In genomic region chr2:102753563-102754159, GRCh38 we compare ENCODE assay signal across 8 cellular contexts. TPM values are rescaled to one million over a fixed set of nuclear protein-coding genes. Genes with fewer than 3 reads are reported as not detected.
DNase-seq lines count a peak whose midpoint lies in the region; ATAC-seq and TF ChIP-seq lines count a peak whose summit lies in the region.

No MANE protein-coding gene starts in this region.

- no peak overlapping the region for H2BK120ac ChIP-seq in IMR-90 (ENCODE audit: low read depth, low read length)

- no peaks in the 10 kb centered on the region for H3K9me3 Mint-ChIP-seq in chondrocyte (ENCODE audit: low read depth)
- H3K9me3 Mint-ChIP-seq in activated T-helper 2 cell treated with anti-CD3 and anti-CD28 coated beads, Interferon-gamma antibody, Interleukin-2, Interleukin-4, amounts not matched to agents 10 μg/mL and 5 μg/mL and 100 μg/mL, durations not matched to agents 14 hours and 24 hours and 36 hours: no peaks in the 10 kb centered on the region

- no CpG with 5 or more reads among the region's 7 CpGs for WGBS in IMR-90 (ENCODE audit: extremely low coverage in 2 of 2, insufficient read length in 1 of 2), 2 experiments

- H3F3A ChIP-seq in PC-9 (ENCODE audit: insufficient read depth, low read depth): no peaks in the 10 kb centered on the region

- no peak overlapping the region for H3K14ac ChIP-seq in IMR-90 (replicated peaks; ENCODE audit: low read depth, low read length)

- no peak for TF ChIP-seq POLR2A in IMR-90 (IDR thresholded peaks at IDR 0.05; ENCODE audit: low read depth, low read length)

- H4K91ac ChIP-seq in IMR-90 (ENCODE audit: insufficient read depth, low read depth, low read length): no peak overlapping the region

- H3K56ac ChIP-seq in IMR-90 (ENCODE audit: extremely low read depth, insufficient read depth, low read length): no peak overlapping the region

- no peaks in the 10 kb centered on the region for H3K79me2 ChIP-seq in PC-9 (ENCODE audit: low read depth)

- H3K27me3 ChIP-seq in IMR-90 (ENCODE audit: control insufficient read depth, insufficient read depth, low read length) (no peaks in the 10 kb centered on the region; the same call in 1 of the 2 replicates), PC-9 (ENCODE audit: insufficient read depth, low read depth) (no peaks in the 10 kb centered on the region), lower lobe of right lung (ENCODE audit: low read depth) (no peaks in the 10 kb centered on the region)

- H3K4me2 ChIP-seq in IMR-90 (ENCODE audit: low read depth, low read length): no peak overlapping the region
- H3K4me2 ChIP-seq in PC-9: no peak overlapping the region

- H3K27me3 Mint-ChIP-seq in chondrocyte (ENCODE audit: low read depth): no peaks in the 10 kb centered on the region
- peaks cover 4% of the 10 kb centered on the region for H3K27me3 Mint-ChIP-seq in activated T-helper 2 cell treated with anti-CD3 and anti-CD28 coated beads, Interferon-gamma antibody, Interleukin-2, Interleukin-4, amounts not matched to agents 10 μg/mL and 5 μg/mL and 100 μg/mL, durations not matched to agents 14 hours and 24 hours and 36 hours (ENCODE audit: low read depth)

- H3K9ac ChIP-seq in IMR-90 (ENCODE audit: low read depth, low read length): no peak overlapping the region

- no peak overlapping the region for H3K4ac ChIP-seq in IMR-90 (ENCODE audit: low read depth, low read length)

- peak; percentile 27; the same call in 1 of the 2 replicates for TF ChIP-seq RAD21 in IMR-90 (IDR thresholded peaks at IDR 0.05; ENCODE audit: low read length)

- no peaks in the 10 kb centered on the region for H3K36me3 ChIP-seq in IMR-90 (ENCODE audit: control insufficient read depth, insufficient read depth, low read length)
- no peaks in the 10 kb centered on the region for H3K36me3 ChIP-seq in PC-9 (ENCODE audit: low read depth)
- no peaks in the 10 kb centered on the region for H3K36me3 ChIP-seq in lower lobe of right lung

- H4K8ac ChIP-seq in IMR-90 (ENCODE audit: low read depth in 2 of 2, low read length in 2 of 2): no peak overlapping the region

- no peaks in the 10 kb centered on the region for H3K79me1 ChIP-seq in IMR-90 (ENCODE audit: low read depth in 1 of 2, low read length in 2 of 2)

- no peak overlapping the region for H3K4me3 ChIP-seq in AG09309 (ENCODE audit: control insufficient read depth, low read depth, low read length)
- no peak overlapping the region for H3K4me3 ChIP-seq in IMR-90 (ENCODE audit: insufficient read depth, low read depth, low read length)
- no peak overlapping the region for H3K4me3 ChIP-seq in PC-9
- H3K4me3 ChIP-seq in lower lobe of right lung: no peak overlapping the region

- POLR2A ChIA-PET in IMR-90 (lab: Charles Lee; ENCODE audit: unreplicated experiment) (no interaction called here), PC-9 (lab: Charles Lee; ENCODE audit: unreplicated experiment) (interaction anchor here (0.6 to 0.7 kb wide), 3 partner anchors 20 to 232 kb away, joined by 3 to 6 read pairs (median 5); no protein-coding TSS in a partner anchor)

- H3K23ac ChIP-seq in IMR-90 (ENCODE audit: low read depth, low read length): no peak overlapping the region

- CTCF ChIA-PET in IMR-90 (lab: Yijun Ruan, JAX): interaction anchor here (0.7 to 4.2 kb wide), 13 partner anchors 9 to 53 kb away, joined by 3 to 22 read pairs (median 4); partner anchors contain the start of gene TMEM182
- CTCF ChIA-PET in PC-9 (lab: Charles Lee): interaction anchor here (0.7 to 1.0 kb wide), 6 partner anchors 9 to 1450 kb away, joined by 3 to 7 read pairs (median 4); partner anchors contain the start of gene TMEM182

- H3K4me1 ChIP-seq in IMR-90 (ENCODE audit: control insufficient read depth, insufficient read depth, low read length) (no peaks in the 10 kb centered on the region; the same call in 1 of the 2 replicates), PC-9 (replicated peaks; ENCODE audit: insufficient read depth) (no peaks in the 10 kb centered on the region), lower lobe of right lung (no peaks in the 10 kb centered on the region)

- no peak overlapping the region for H3K4me3 Mint-ChIP-seq in chondrocyte (ENCODE audit: unreplicated experiment)
- no peak overlapping the region for H3K4me3 Mint-ChIP-seq in activated T-helper 2 cell treated with anti-CD3 and anti-CD28 coated beads, Interferon-gamma antibody, Interleukin-2, Interleukin-4, amounts not matched to agents 10 μg/mL and 5 μg/mL and 100 μg/mL, durations not matched to agents 14 hours and 24 hours and 36 hours (ENCODE audit: low read depth)

- no peak overlapping the region for H2BK15ac ChIP-seq in IMR-90 (ENCODE audit: low read depth, low read length)

- H3K9me3 ChIP-seq in IMR-90 (ENCODE audit: control insufficient read depth, insufficient read depth, low read length): no peaks in the 10 kb centered on the region
- H3K9me3 ChIP-seq in PC-9 (ENCODE audit: insufficient read depth, low read depth): no peaks in the 10 kb centered on the region
- H3K9me3 ChIP-seq in lower lobe of right lung: no peaks in the 10 kb centered on the region

- dilution Hi-C loops in IMR-90 (cut with HindIII; ENCODE audit: low sequenced_read_pairs, unreplicated experiment): no loop called here

- H3K36me3 Mint-ChIP-seq in chondrocyte (ENCODE audit: low read depth): peaks cover 2% of the 10 kb centered on the region
- no peaks in the 10 kb centered on the region for H3K36me3 Mint-ChIP-seq in activated T-helper 2 cell treated with anti-CD3 and anti-CD28 coated beads, Interferon-gamma antibody, Interleukin-2, Interleukin-4, amounts not matched to agents 10 μg/mL and 5 μg/mL and 100 μg/mL, durations not matched to agents 14 hours and 24 hours and 36 hours (ENCODE audit: low read depth)

- H4K20me1 ChIP-seq in IMR-90 (ENCODE audit: insufficient read depth, low read length) (no peaks in the 10 kb centered on the region), PC-9 (ENCODE audit: insufficient read depth) (peaks cover 4% of the 10 kb centered on the region; the same call in 1 of the 2 replicates)

- no peaks in the 10 kb centered on the region for H3K9me1 ChIP-seq in IMR-90 (ENCODE audit: insufficient read depth, low read length)

- peak; percentile 73 for ATAC-seq in IMR-90 (ENCODE audit: low read depth)
- ATAC-seq in lower lobe of right lung: peak; percentile 39 to 58
- no peak for ATAC-seq in HG02610 (IDR thresholded peaks at IDR 0.05; ENCODE audit: unreplicated experiment)

- H3K18ac ChIP-seq in IMR-90 (ENCODE audit: low read depth, low read length): no peak overlapping the region

- no TSS peak for BruUV-seq in IMR-90 (replicated peaks; lab: Mats Ljungman, UMichigan)
- no TSS peak for BruUV-seq in PC-9 (replicated peaks; lab: Mats Ljungman, UMichigan)

- in situ Hi-C loops in IMR-90 (cut with MboI; ENCODE audit: low sequenced_read_pairs): no loop called here

- TF ChIP-seq CTCF in AG09309 (IDR thresholded peaks at IDR 0.05; ENCODE audit: control insufficient read depth, insufficient read depth, low read depth, low read length, missing control alignments): peak; percentile 64
- peak; percentile 71 for TF ChIP-seq CTCF in IMR-90 (conservative IDR thresholded peaks at IDR 0.05; ENCODE audit: low read depth, low read length)
- peak; percentile 88 for TF ChIP-seq CTCF in PC-9 (conservative IDR thresholded peaks at IDR 0.05)
- TF ChIP-seq CTCF in chondrocyte (IDR thresholded peaks at IDR 0.05): peak; percentile 94
- peak; percentile 80 for TF ChIP-seq CTCF in lower lobe of right lung (IDR thresholded peaks at IDR 0.05)

- no peak overlapping the region for H2BK20ac ChIP-seq in IMR-90 (ENCODE audit: low read depth, low read length)

- H3K9me2 ChIP-seq in PC-9 (ENCODE audit: insufficient read depth): no peaks in the 10 kb centered on the region

- H2AK5ac ChIP-seq in IMR-90 (ENCODE audit: low read depth, low read length): no peak overlapping the region

- H3K27ac ChIP-seq in IMR-90 (ENCODE audit: insufficient read depth, low read length) (no peak overlapping the region), PC-9 (no peak overlapping the region), lower lobe of right lung (no peak overlapping the region)

- no peak overlapping the region for H2AK9ac ChIP-seq in IMR-90 (replicated peaks; ENCODE audit: low read depth, low read length, poor library complexity)

- no peak overlapping the region for H2AFZ ChIP-seq in IMR-90 (replicated peaks; ENCODE audit: low read length, poor library complexity)
- H2AFZ ChIP-seq in PC-9: no peak overlapping the region

- intact Hi-C loops in IMR-90 (cut with micrococcal nuclease) (loop anchor here (1.0 kb wide), 1 partner anchor 53 kb away; no protein-coding TSS in a partner anchor), PC-9 (cut with micrococcal nuclease; ENCODE audit: unreplicated experiment) (loop anchor here (2.0 kb wide), 1 partner anchor 53 kb away; no protein-coding TSS in a partner anchor), lower lobe of right lung (cut with DNase I) (no loop called here)
- intact Hi-C loops in activated T-helper 2 cell treated with anti-CD3 and anti-CD28 coated beads, Interferon-gamma antibody, Interleukin-2, Interleukin-4, amounts not matched to agents 10 μg/mL and 5 μg/mL and 100 μg/mL, durations not matched to agents 14 hours and 24 hours and 36 hours (cut with micrococcal nuclease): loop anchor here (1.0 kb wide), 1 partner anchor 53 kb away; no protein-coding TSS in a partner anchor

- peak; percentile 31 for DNase-seq in AG09309 (ENCODE audit: low read depth)
- peak; percentile 7 for DNase-seq in GF-D8 (lab: John Stamatoyannopoulos, UW)
- peak; percentile 53 for DNase-seq in IMR-90
- DNase-seq in PC-9: peak; percentile 2 to 45
- DNase-seq in chondrocyte (ENCODE audit: low spot score): no peak
- no peak for DNase-seq in lower lobe of right lung
- DNase-seq in activated T-helper 2 cell treated with anti-CD3 and anti-CD28 coated beads, Interferon-gamma antibody, Interleukin-2, Interleukin-4, amounts not matched to agents 10 μg/mL and 5 μg/mL and 100 μg/mL, durations not matched to agents 14 hours and 24 hours and 36 hours (ENCODE audit: low spot score): no peak

- H3K27ac Mint-ChIP-seq in chondrocyte (ENCODE audit: unreplicated experiment): no peak overlapping the region
- H3K27ac Mint-ChIP-seq in activated T-helper 2 cell treated with anti-CD3 and anti-CD28 coated beads, Interferon-gamma antibody, Interleukin-2, Interleukin-4, amounts not matched to agents 10 μg/mL and 5 μg/mL and 100 μg/mL, durations not matched to agents 14 hours and 24 hours and 36 hours: no peak overlapping the region

- H3K4me1 Mint-ChIP-seq in chondrocyte (ENCODE audit: low read depth): no peaks in the 10 kb centered on the region
- H3K4me1 Mint-ChIP-seq in activated T-helper 2 cell treated with anti-CD3 and anti-CD28 coated beads, Interferon-gamma antibody, Interleukin-2, Interleukin-4, amounts not matched to agents 10 μg/mL and 5 μg/mL and 100 μg/mL, durations not matched to agents 14 hours and 24 hours and 36 hours (ENCODE audit: low read depth): no peaks in the 10 kb centered on the region

- H2BK5ac ChIP-seq in IMR-90 (ENCODE audit: low read depth, low read length, poor library complexity, severe bottlenecking): no peak overlapping the region

- H4K5ac ChIP-seq in IMR-90 (ENCODE audit: low read depth, low read length): no peak overlapping the region

RNA-seq across cellular contexts. Expression of gene TMEM182, which starts 8.2 kb away (rescaled TPM):
- 1.3 and 1.4 TPM in 2 replicates for total RNA-seq in IMR-90 (2012; rRNA removed)
- polyA plus RNA-seq in IMR-90 (2012; rRNA removed): 0.89 and 1.4 TPM in 2 replicates
- polyA plus RNA-seq in IMR-90 (2012; cell fraction: cytosol; rRNA removed): 0.39 and 0.76 TPM in 2 replicates
- polyA plus RNA-seq in IMR-90 (2012; cell fraction: nucleus; rRNA removed; ENCODE audit: low replicate concordance): 0.14 and 1.2 TPM in 2 replicates
- 12.9 and 13.7 TPM in 2 replicates for total RNA-seq in PC-9 (2021)
- 4.2 to 6.0 TPM (median 5.1 TPM) in 3 replicates for total RNA-seq in chondrocyte
- total RNA-seq in lower lobe of right lung: 3.7 TPM
- total RNA-seq in activated T-helper 2 cell treated with anti-CD3 and anti-CD28 coated beads, Interferon-gamma antibody, Interleukin-2, Interleukin-4, amounts not matched to agents 10 μg/mL and 5 μg/mL and 100 μg/mL, durations not matched to agents 14 hours and 24 hours and 36 hours: 3.2 and 4.1 TPM in 2 replicates

Comparison
In these comparisons a context has a peak if more than half of its experiments do, and no peak if none do; other contexts are left out.
1. DNase-seq: peak in AG09309 (single experiment), GF-D8 (single experiment), IMR-90 (single experiment) and PC-9 (2 of 2); none in chondrocyte (single experiment), lower lobe of right lung (single experiment) and activated T-helper 2 cell treated with anti-CD3 and anti-CD28 coated beads, Interferon-gamma antibody, Interleukin-2, Interleukin-4, amounts not matched to agents 10 μg/mL and 5 μg/mL and 100 μg/mL, durations not matched to agents 14 hours and 24 hours and 36 hours (single experiment).
2. Peak in every context shown above with its lines, with median percentiles within 50 percentile points of each other: CTCF ChIP-seq.